ENCODE assay signal across 17 cellular contexts in the genomic region with DNA sequence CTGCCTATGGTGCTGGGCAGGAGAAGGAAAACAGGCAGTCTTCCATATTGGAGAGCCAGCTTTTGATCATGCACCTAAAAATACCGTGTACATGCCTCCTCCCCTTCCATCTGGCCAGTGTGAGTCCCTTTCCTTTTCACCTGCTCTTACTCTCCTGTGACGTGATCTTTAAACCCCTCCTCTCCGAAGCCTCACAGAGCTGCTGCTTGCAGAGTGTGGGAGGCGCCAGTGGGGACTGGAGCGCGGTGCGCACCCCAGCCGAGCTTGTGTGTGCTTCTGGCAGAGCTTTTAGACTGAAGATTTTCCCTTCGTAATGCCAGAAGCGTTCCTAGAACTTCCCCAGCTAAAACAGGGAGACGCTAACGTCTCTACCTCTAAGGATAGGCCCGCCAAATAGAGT. TPM values are rescaled to one million over a fixed set of nuclear protein-coding genes. Genes with fewer than 3 reads are reported as not detected.
DNase-seq lines count a peak whose midpoint lies in the region; ATAC-seq and TF ChIP-seq lines count a peak whose summit lies in the region.
"Had no signal": no experiment of that assay in that cellular context is flagged by ENCODE, and none has a peak within 500 bp of the region (broad histone marks: within the 10 kb centered on the region; RNA-seq: fewer than 3 reads in every experiment).

No MANE protein-coding gene starts in this region.

- H3K36me3 Mint-ChIP-seq in endodermal cell (ENCODE audit: low read depth): peaks cover 66% of the 10 kb centered on the region

- H3K9ac ChIP-seq in HUES6 (ENCODE audit: low read length) (no peak overlapping the region), endodermal cell (ENCODE audit: extremely low read depth, low read length, poor library complexity, severe bottlenecking) (no peak overlapping the region)

- H3K27ac Mint-ChIP-seq in endodermal cell: peak overlapping the region; percentile 52

- peaks cover 93% of the 10 kb centered on the region for H3K36me3 ChIP-seq in HUES6 (ENCODE audit: control insufficient read depth, insufficient read depth, low read length)
- H3K36me3 ChIP-seq in endodermal cell (ENCODE audit: control insufficient read depth, insufficient read depth, low read length): peaks cover 58% of the 10 kb centered on the region

- ATAC-seq in GM19395 (IDR thresholded peaks at IDR 0.05; ENCODE audit: unreplicated experiment): no peak
- ATAC-seq in HG02885 (IDR thresholded peaks at IDR 0.05; ENCODE audit: poor library complexity, unreplicated experiment): no peak

- 94 to 95% methylated on average over 9 to 13 of the region's 13 CpGs for WGBS in endodermal cell (ENCODE audit: insufficient coverage in 1 of 2, insufficient read length in 1 of 2), 2 experiments

- H3K4me1 ChIP-seq in HUES6 (ENCODE audit: control insufficient read depth, insufficient read depth, low read length): no peaks in the 10 kb centered on the region
- no peaks in the 10 kb centered on the region for H3K4me1 ChIP-seq in endodermal cell (ENCODE audit: control insufficient read depth, insufficient read depth, low read length)

- H3K4me3 Mint-ChIP-seq in endodermal cell: no peak overlapping the region

- no peaks in the 10 kb centered on the region for H3K9me3 Mint-ChIP-seq in endodermal cell

- H3K27me3 Mint-ChIP-seq in endodermal cell (ENCODE audit: insufficient read depth): no peaks in the 10 kb centered on the region

- DNase-seq in NCI-H510A (lab: John Stamatoyannopoulos, UW) (peak; percentile 79), endodermal cell (no peak), putamen (ENCODE audit: low spot score) (peak; percentile 67)
- DNase-seq in activated CD8-positive, alpha-beta memory T cell treated with anti-CD3 and anti-CD28 coated beads, Interleukin-2, amount 50 U/mL, for 48 hours: no peak
- DNase-seq: activated gamma-delta T cell; effector memory CD4-positive, alpha-beta T cell; foreskin fibroblast; midbrain; NCI-H226; stimulated activated CD4-positive, alpha-beta T cell treated with anti-CD3 and anti-CD28 coated beads, Interleukin-15, amount 100 ng/mL, for 24 hours had no signal

- H3K9me3 ChIP-seq in HUES6 (ENCODE audit: control insufficient read depth, insufficient read depth, low read depth, low read length) (no peaks in the 10 kb centered on the region), endodermal cell (ENCODE audit: control insufficient read depth, low read length) (no peaks in the 10 kb centered on the region)

- H3K27ac ChIP-seq in HUES6 (ENCODE audit: low read depth, low read length) (peak overlapping the region; percentile 2; the same call in 1 of the 2 replicates), endodermal cell (ENCODE audit: low read depth, low read length) (no peak overlapping the region)
- H3K27ac ChIP-seq: C4-2B, SK-N-MC had no signal

- TF ChIP-seq CTCF in endodermal cell (conservative IDR thresholded peaks at IDR 0.05): no peak

- H3K4me3 ChIP-seq in HUES6 (ENCODE audit: low read depth, low read length): no peak overlapping the region
- H3K4me3 ChIP-seq in endodermal cell (ENCODE audit: low read length): no peak overlapping the region
- H3K4me3 ChIP-seq: SK-N-MC had no signal

- H3K27me3 ChIP-seq in HUES6 (ENCODE audit: control insufficient read depth, insufficient read depth, low read length): no peaks in the 10 kb centered on the region
- H3K27me3 ChIP-seq in endodermal cell (ENCODE audit: control insufficient read depth, insufficient read depth, low read length, poor library complexity, severe bottlenecking): no peaks in the 10 kb centered on the region

- no peaks in the 10 kb centered on the region for H3K4me1 Mint-ChIP-seq in endodermal cell

RNA-seq across cellular contexts. Expression of gene MUC6, which starts 29.8 kb away (rescaled TPM):
- under 1 TPM; 0.26 to 0.40 TPM for total RNA-seq in endodermal cell
- polyA plus RNA-seq in endodermal cell (2013, experiment 1 of 2): 0.04 TPM
- not detected for polyA plus RNA-seq in endodermal cell (2013, experiment 2 of 2)
- total RNA-seq: osteoblast, subcutaneous adipose tissue had no signal

Comparison
In these comparisons a context has a peak if more than half of its experiments do, and no peak if none do; other contexts are left out.
1. DNase-seq: peak in NCI-H510A (single experiment) and putamen (single experiment); none in endodermal cell (single experiment) and activated CD8-positive, alpha-beta memory T cell treated with anti-CD3 and anti-CD28 coated beads, Interleukin-2, amount 50 U/mL, for 48 hours (single experiment).